19 cellular contexts compared by ENCODE assay signal in the genomic region with DNA sequence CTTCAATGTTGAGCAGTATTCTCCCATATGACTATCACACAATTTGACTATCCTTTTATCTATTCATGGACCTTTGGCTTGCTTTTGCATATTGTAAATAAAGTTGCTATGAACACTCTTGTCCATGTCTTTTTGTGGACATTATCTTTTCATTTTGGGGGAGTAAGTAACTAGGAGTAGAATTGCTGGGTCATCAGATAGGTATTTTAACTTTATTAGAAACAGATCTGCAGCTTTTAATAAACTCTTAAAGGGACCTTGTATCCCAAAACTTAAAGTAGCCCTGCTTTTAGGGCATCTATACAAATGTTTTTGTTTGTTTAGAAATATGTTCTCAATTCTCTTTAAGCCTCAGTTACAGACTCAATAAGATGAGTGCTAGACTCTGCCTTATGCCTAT.
"Had no signal": no experiment of that assay in that cellular context is flagged by ENCODE, and none has a peak within 500 bp of the region (broad histone marks: within the 10 kb centered on the region; RNA-seq: fewer than 3 reads in every experiment).

No MANE protein-coding gene starts in this region.

- H3K4me3 ChIP-seq: dorsolateral prefrontal cortex, gastrocnemius medialis, heart right ventricle, left ventricle myocardium inferior, lower lobe of right lung, smooth muscle cell, suprapubic skin, tibial artery, upper lobe of left lung, uterus had no signal

- H3K36me3 ChIP-seq: gastrocnemius medialis, heart right ventricle, left ventricle myocardium inferior, lower lobe of right lung, suprapubic skin, tibial artery, upper lobe of left lung, uterus had no signal

- H3K4me1 ChIP-seq: suprapubic skin had no signal

- DNase-seq: cortex of kidney; dorsolateral prefrontal cortex; effector CD8-positive, alpha-beta T cell; gastrocnemius medialis; heart right ventricle; hypothalamus; left cardiac atrium; left ventricle myocardium inferior; lower lobe of right lung; naive thymus-derived CD4-positive, alpha-beta T cell; right cardiac atrium; stimulated activated CD4-positive, alpha-beta T cell treated with anti-CD3 and anti-CD28 coated beads, Interleukin-2, amount 100 ng/mL, for 48 hours; stimulated activated naive CD8-positive, alpha-beta T cell treated with anti-CD3 and anti-CD28 coated beads, Interleukin-15, Interleukin-2, amounts not matched to agents 100 U/mL and 50 U/mL, for 24 hours; tibial artery; upper lobe of left lung; uterus had no signal

- ATAC-seq: gastrocnemius medialis; heart right ventricle; left cardiac atrium; lower lobe of right lung; naive thymus-derived CD4-positive, alpha-beta T cell; right cardiac atrium; stimulated activated naive CD8-positive, alpha-beta T cell treated with anti-CD3 and anti-CD28 coated beads, Interleukin-15, Interleukin-2, amounts not matched to agents 100 U/mL and 50 U/mL, for 24 hours had no signal

- H3K9me3 ChIP-seq: gastrocnemius medialis, left ventricle myocardium inferior, lower lobe of right lung, suprapubic skin, tibial artery, upper lobe of left lung, uterus had no signal

- H3K4me2 ChIP-seq: smooth muscle cell had no signal

- H3K27me3 ChIP-seq: dorsolateral prefrontal cortex, gastrocnemius medialis, heart right ventricle, suprapubic skin, tibial artery, upper lobe of left lung, uterus had no signal

- FAIRE-seq: keratinocyte had no signal

- H3K27ac ChIP-seq: dorsolateral prefrontal cortex, gastrocnemius medialis, heart right ventricle, left ventricle myocardium inferior, lower lobe of right lung, suprapubic skin, tibial artery, upper lobe of left lung, uterus had no signal
